Comparison of ENCODE assay signal across 19 cellular contexts in genomic region chr1:15583016-15583706, GRCh38. TPM values are rescaled to one million over a fixed set of nuclear protein-coding genes. Genes with fewer than 3 reads are reported as not detected.
A peak's percentile ranks its signal among the peaks of the same experiment; 100 is the strongest.
DNase-seq lines count a peak whose midpoint lies in the region; ATAC-seq, FAIRE-seq and TF ChIP-seq lines count a peak whose summit lies in the region.
"Had no signal": no experiment of that assay in that cellular context is flagged by ENCODE, and none has a peak within 500 bp of the region (broad histone marks: within the 10 kb centered on the region; RNA-seq: fewer than 3 reads in every experiment).

No MANE protein-coding gene starts in this region.

- H3K4me1 ChIP-seq in A549 = 0 out of 3 replicates have a peak, but pooled peaks cover 5% of the 10 kb centered on the region

- DNase-seq in A549 (ENCODE audit: low read depth in 1 of 2, low spot score in 1 of 2) = no peak
- no peak for DNase-seq in CD4-positive, alpha-beta T cell
- no peak for DNase-seq in activated CD8-positive, alpha-beta T cell treated with anti-CD3 and anti-CD28 coated beads, Interleukin-2, amount 10 ng/mL, durations not matched to agents 7 days and 5 days
- no peak for DNase-seq in mesothelial cell of epicardium (ENCODE audit: low spot score in 2 of 2, unreplicated experiment in 2 of 2)
- DNase-seq in NCI-H526 (lab: John Stamatoyannopoulos, UW) = no peak
- no peak for DNase-seq in RCC 7860 (ENCODE audit: low spot score)
- no peak for DNase-seq in activated CD4-positive, CD25-positive, alpha-beta regulatory T cell treated with anti-CD3 and anti-CD28 coated beads, Interleukin-2, amount 50 U/mL, for 72 hours
- DNase-seq: activated CD4-positive, alpha-beta T cell treated with anti-CD3 and anti-CD28 coated beads, Interleukin-2, amount 50 U/mL, for 4 hours; esophagus squamous epithelium; mesendoderm; NCI-H1436 treated with DMSO at 0.1 percent for 48 hours; NCI-H345; nucleus accumbens; SHP77; T1000 had no signal

- no peak overlapping the region for H3K27ac ChIP-seq in A549
- no peak overlapping the region for H3K27ac ChIP-seq in CD4-positive, alpha-beta T cell (ENCODE audit: low read depth, low read length)
- H3K27ac ChIP-seq: esophagus squamous epithelium, thoracic aorta had no signal

- H3K4me2 ChIP-seq in A549 = peak overlapping the region; percentile 51; the same call in 1 of the 3 replicates

- CTCF ChIA-PET in A549 (lab: Yijun Ruan, JAX) = no interaction called here
- CTCF ChIA-PET in CD4-positive, alpha-beta T cell (lab: Charles Lee) = interaction anchor here (1.6 kb wide), 1 partner anchor 20 kb away, joined by 5 read pairs; no protein-coding TSS in a partner anchor
- CTCF ChIA-PET in activated CD8-positive, alpha-beta T cell treated with anti-CD3 and anti-CD28 coated beads, Interleukin-2, amount 10 ng/mL, durations not matched to agents 7 days and 5 days (lab: Charles Lee) = interaction anchor here (1.2 to 1.3 kb wide), 2 partner anchors 11 to 38 kb away, joined by 3 to 4 read pairs; no protein-coding TSS in a partner anchor

- peak overlapping the region; percentile 85 for H3K27ac Mint-ChIP-seq in CD4-positive, alpha-beta T cell
- peak overlapping the region; percentile 69 for H3K27ac Mint-ChIP-seq in activated CD8-positive, alpha-beta T cell treated with anti-CD3 and anti-CD28 coated beads, Interleukin-2, amount 10 ng/mL, durations not matched to agents 7 days and 5 days
- no peak overlapping the region for H3K27ac Mint-ChIP-seq in mesothelial cell of epicardium

- H3K27me3 ChIP-seq in CD4-positive, alpha-beta T cell (ENCODE audit: control insufficient read depth, insufficient read depth, low read length) = no peaks in the 10 kb centered on the region

- no peaks in the 10 kb centered on the region for H3K27me3 Mint-ChIP-seq in CD4-positive, alpha-beta T cell
- no peaks in the 10 kb centered on the region for H3K27me3 Mint-ChIP-seq in activated CD8-positive, alpha-beta T cell treated with anti-CD3 and anti-CD28 coated beads, Interleukin-2, amount 10 ng/mL, durations not matched to agents 7 days and 5 days (ENCODE audit: low read depth)
- peaks cover 4% of the 10 kb centered on the region for H3K27me3 Mint-ChIP-seq in mesothelial cell of epicardium (ENCODE audit: low read depth)

- no peak for ATAC-seq in A549
- no peak for ATAC-seq in CD4-positive, alpha-beta T cell (ENCODE audit: poor library complexity)
- no peak for ATAC-seq in activated CD8-positive, alpha-beta T cell treated with anti-CD3 and anti-CD28 coated beads, Interleukin-2, amount 10 ng/mL, durations not matched to agents 7 days and 5 days
- ATAC-seq: sciatic nerve had no signal

- no peak for TF ChIP-seq CTCF in A549 (IDR thresholded peaks at IDR 0.05)
- no peak for TF ChIP-seq CTCF in CD4-positive, alpha-beta T cell (IDR thresholded peaks at IDR 0.05)
- no peak for TF ChIP-seq CTCF in mesothelial cell of epicardium (IDR thresholded peaks at IDR 0.05; ENCODE audit: unreplicated experiment)

- H3K4me3 ChIP-seq in A549 = no peak overlapping the region
- H3K4me3 ChIP-seq: esophagus squamous epithelium, thoracic aorta had no signal

- peak overlapping the region; percentile 80 for H3K4me3 Mint-ChIP-seq in CD4-positive, alpha-beta T cell
- peak overlapping the region; percentile 77 for H3K4me3 Mint-ChIP-seq in activated CD8-positive, alpha-beta T cell treated with anti-CD3 and anti-CD28 coated beads, Interleukin-2, amount 10 ng/mL, durations not matched to agents 7 days and 5 days
- peak overlapping the region; percentile 35 for H3K4me3 Mint-ChIP-seq in mesothelial cell of epicardium

- H3K9me3 ChIP-seq in A549 = no peaks in the 10 kb centered on the region
- H3K9me3 ChIP-seq in CD4-positive, alpha-beta T cell (ENCODE audit: control insufficient read depth, low read length) = no peaks in the 10 kb centered on the region
- H3K9me3 ChIP-seq: esophagus squamous epithelium, thoracic aorta had no signal

- FAIRE-seq in A549 (lab: Jason Lieb, UNC) = no peak
- no peak for FAIRE-seq in RCC 7860 (lab: Jason Lieb, UNC)
- FAIRE-seq: bronchial epithelial cell had no signal

- H3K4me1 Mint-ChIP-seq in CD4-positive, alpha-beta T cell (ENCODE audit: low read depth) = peaks cover 56% of the 10 kb centered on the region
- H3K4me1 Mint-ChIP-seq in activated CD8-positive, alpha-beta T cell treated with anti-CD3 and anti-CD28 coated beads, Interleukin-2, amount 10 ng/mL, durations not matched to agents 7 days and 5 days (ENCODE audit: low read depth) = peaks cover 44% of the 10 kb centered on the region
- no peaks in the 10 kb centered on the region for H3K4me1 Mint-ChIP-seq in mesothelial cell of epicardium

- no peak for TF ChIP-seq EP300 in A549 (IDR thresholded peaks at IDR 0.05)

- TF ChIP-seq RAD21 in A549 (conservative IDR thresholded peaks at IDR 0.05 in 1 of 2, IDR thresholded peaks at IDR 0.05 in 1 of 2) = no peak

- H3K9me3 Mint-ChIP-seq in CD4-positive, alpha-beta T cell = no peaks in the 10 kb centered on the region
- no peaks in the 10 kb centered on the region for H3K9me3 Mint-ChIP-seq in activated CD8-positive, alpha-beta T cell treated with anti-CD3 and anti-CD28 coated beads, Interleukin-2, amount 10 ng/mL, durations not matched to agents 7 days and 5 days (ENCODE audit: insufficient read depth)
- no peaks in the 10 kb centered on the region for H3K9me3 Mint-ChIP-seq in mesothelial cell of epicardium

- WGBS in A549 (ENCODE audit: missing lambda C conversion rate) = 95% methylated on average over 16 of the region's 18 CpGs

- H3K36me3 Mint-ChIP-seq in CD4-positive, alpha-beta T cell (ENCODE audit: low read depth) = peaks cover 31% of the 10 kb centered on the region
- H3K36me3 Mint-ChIP-seq in activated CD8-positive, alpha-beta T cell treated with anti-CD3 and anti-CD28 coated beads, Interleukin-2, amount 10 ng/mL, durations not matched to agents 7 days and 5 days (ENCODE audit: low read depth) = peaks cover 22% of the 10 kb centered on the region
- H3K36me3 Mint-ChIP-seq in mesothelial cell of epicardium = no peaks in the 10 kb centered on the region

- no peak for TF ChIP-seq POLR2A in A549 (IDR thresholded peaks at IDR 0.05; ENCODE audit: low read length)

- intact Hi-C loops in CD4-positive, alpha-beta T cell (cut with DNase I, micrococcal nuclease) = no loop called here

- POLR2A ChIA-PET in A549 (lab: Yijun Ruan, JAX) = no interaction called here
- POLR2A ChIA-PET in CD4-positive, alpha-beta T cell (lab: Charles Lee) = interaction anchor here (1.5 kb wide), 1 partner anchor 14 kb away, joined by 5 read pairs; no protein-coding TSS in a partner anchor
- POLR2A ChIA-PET in activated CD8-positive, alpha-beta T cell treated with anti-CD3 and anti-CD28 coated beads, Interleukin-2, amount 10 ng/mL, durations not matched to agents 7 days and 5 days (lab: Charles Lee) = interaction anchor here (0.9 kb wide), 1 partner anchor 33 kb away, joined by 3 read pairs; no protein-coding TSS in a partner anchor

TF ChIP-seq in A549, 52 proteins besides CTCF, POLR2A, EP300 and RAD21 (continues in another document):
- TF ChIP-seq EHF (CRISPR knock-in tag; IDR thresholded peaks at IDR 0.05) (no peak), JUN (IDR thresholded peaks at IDR 0.05) (no peak), KDM5A (IDR thresholded peaks at IDR 0.05) (no peak), JUNB (IDR thresholded peaks at IDR 0.05) (no peak)

RNA-seq across cellular contexts. Expression of gene AGMAT, which starts 1.7 kb away (rescaled TPM):
- 10.3 and 10.7 TPM in 2 replicates for polyA plus RNA-seq in A549 (2011; rRNA removed)
- 7.4 and 10.1 TPM in 2 replicates for polyA plus RNA-seq in A549 (2012; cell fraction: cytosol; rRNA removed)
- polyA plus RNA-seq in A549 (2012; cell fraction: nucleus; rRNA removed) = 4.5 and 6.1 TPM in 2 replicates
- 11.9 to 13.1 TPM (median 12.9 TPM) in 3 replicates for polyA plus RNA-seq in A549 (2017; fragmentation: RNase III; extraction: RNeasy Plus Mini Kit Qiagen cat#74134 plus additional on column Dnase treatment)
- polyA minus RNA-seq in A549 (2011; rRNA and poly(A)+ RNA removed) = 11.0 and 11.9 TPM in 2 replicates
- total RNA-seq in CD4-positive, alpha-beta T cell = 1 to 10 TPM; 3.8 to 4.6 TPM
- 10 to 100 TPM; 10.3 to 10.4 TPM for total RNA-seq in activated CD8-positive, alpha-beta T cell treated with anti-CD3 and anti-CD28 coated beads, Interleukin-2, amount 10 ng/mL, durations not matched to agents 7 days and 5 days
- total RNA-seq in mesothelial cell of epicardium = 0.16 to 0.31 TPM (median 0.25 TPM) in 3 replicates
- total RNA-seq: H4 had no signal

RNA-seq across cellular contexts. Expression of gene DDI2, which starts 34.1 kb away (rescaled TPM):
- polyA plus RNA-seq in A549 (2011; rRNA removed) (8.6 and 11.1 TPM in 2 replicates), A549 (2017; fragmentation: RNase III; extraction: RNeasy Plus Mini Kit Qiagen cat#74134 plus additional on column Dnase treatment) (5.5 to 7.0 TPM (median 6.3 TPM) in 3 replicates)
- 2.7 and 3.3 TPM in 2 replicates for polyA plus RNA-seq in A549 (2012; cell fraction: cytosol; rRNA removed)
- 3.1 and 3.9 TPM in 2 replicates for polyA plus RNA-seq in A549 (2012; cell fraction: nucleus; rRNA removed)
- polyA minus RNA-seq in A549 (2011; rRNA and poly(A)+ RNA removed) = 17.7 and 20.1 TPM in 2 replicates
- total RNA-seq in CD4-positive, alpha-beta T cell = 10 to 100 TPM; 24.2 to 29.9 TPM
- total RNA-seq in activated CD8-positive, alpha-beta T cell treated with anti-CD3 and anti-CD28 coated beads, Interleukin-2, amount 10 ng/mL, durations not matched to agents 7 days and 5 days = 10 to 100 TPM; 28.8 to 31.1 TPM
- total RNA-seq in mesothelial cell of epicardium = 31.7 to 34.5 TPM (median 34.1 TPM) in 3 replicates

RNA-seq across cellular contexts. Expression of gene DNAJC16, which starts 56.5 kb away (rescaled TPM):
- 12.5 and 15.3 TPM in 2 replicates for polyA plus RNA-seq in A549 (2011; rRNA removed)
- 3.0 and 3.4 TPM in 2 replicates for polyA plus RNA-seq in A549 (2012; cell fraction: cytosol; rRNA removed)
- 3.2 and 3.6 TPM in 2 replicates for polyA plus RNA-seq in A549 (2012; cell fraction: nucleus; rRNA removed)
- 4.6 to 5.5 TPM (median 4.9 TPM) in 3 replicates for polyA plus RNA-seq in A549 (2017; fragmentation: RNase III; extraction: RNeasy Plus Mini Kit Qiagen cat#74134 plus additional on column Dnase treatment)
- 16.2 and 22.3 TPM in 2 replicates for polyA minus RNA-seq in A549 (2011; rRNA and poly(A)+ RNA removed)
- total RNA-seq in CD4-positive, alpha-beta T cell = 10 to 100 TPM in 1 of 2 experiments, 1 to 10 TPM in 1; 8.2 to 10.4 TPM
- total RNA-seq in activated CD8-positive, alpha-beta T cell treated with anti-CD3 and anti-CD28 coated beads, Interleukin-2, amount 10 ng/mL, durations not matched to agents 7 days and 5 days = 10 to 100 TPM; 13.4 to 15.6 TPM
- 24.5 to 28.7 TPM (median 24.7 TPM) in 3 replicates for total RNA-seq in mesothelial cell of epicardium

RNA-seq across cellular contexts. Expression of gene CASP9, which starts 59.1 kb away (rescaled TPM):
- polyA plus RNA-seq in A549 (2011; rRNA removed) = 16.1 and 19.6 TPM in 2 replicates
- polyA plus RNA-seq in A549 (2012; cell fraction: cytosol; rRNA removed) = 17.7 and 20.2 TPM in 2 replicates
- 17.5 and 24.0 TPM in 2 replicates for polyA plus RNA-seq in A549 (2012; cell fraction: nucleus; rRNA removed)
- polyA plus RNA-seq in A549 (2017; fragmentation: RNase III; extraction: RNeasy Plus Mini Kit Qiagen cat#74134 plus additional on column Dnase treatment) = 11.0 to 13.3 TPM (median 11.6 TPM) in 3 replicates
- 19.4 and 22.9 TPM in 2 replicates for polyA minus RNA-seq in A549 (2011; rRNA and poly(A)+ RNA removed)
- total RNA-seq in CD4-positive, alpha-beta T cell = 10 to 100 TPM; 15.7 to 18.0 TPM
- 10 to 100 TPM; 10.3 to 10.7 TPM for total RNA-seq in activated CD8-positive, alpha-beta T cell treated with anti-CD3 and anti-CD28 coated beads, Interleukin-2, amount 10 ng/mL, durations not matched to agents 7 days and 5 days
- total RNA-seq in mesothelial cell of epicardium = 23.0 to 23.8 TPM (median 23.5 TPM) in 3 replicates
